8 cellular contexts compared by ENCODE assay signal in genomic region chr7:105014725-105015630, GRCh38.
DNase-seq lines count a peak whose midpoint lies in the region; ATAC-seq lines count a peak whose summit lies in the region.

No MANE protein-coding gene starts in this region.

- H3K4me3 ChIP-seq in mucosa of rectum (ENCODE audit: low read length in 2 of 2): peak overlapping the region; percentile 97 to 99

- H3K4me1 ChIP-seq in mucosa of rectum (ENCODE audit: control insufficient read depth in 2 of 2, insufficient read depth in 2 of 2, low read length in 2 of 2): peaks cover 12 to 18% of the 10 kb centered on the region in 2 donors

- ATAC-seq in GM18511 (IDR thresholded peaks at IDR 0.05; ENCODE audit: unreplicated experiment): peak; percentile 11

- peak overlapping the region; percentile 99 for H3K27ac ChIP-seq in epithelial cell of prostate
- H3K27ac ChIP-seq in mucosa of rectum (ENCODE audit: low read depth in 2 of 2, low read length in 2 of 2): peak overlapping the region; percentile 99 to 100

- no peaks in the 10 kb centered on the region for H3K27me3 ChIP-seq in mucosa of rectum (ENCODE audit: control insufficient read depth in 2 of 2, insufficient read depth in 2 of 2, low read length in 2 of 2)

- H3K9ac ChIP-seq in mucosa of rectum (ENCODE audit: low read depth in 1 of 2, low read length in 2 of 2): peak overlapping the region; percentile 100

- no peaks in the 10 kb centered on the region for H3K36me3 ChIP-seq in mucosa of rectum (ENCODE audit: control insufficient read depth in 2 of 2, insufficient read depth in 2 of 2, low read length in 2 of 2)

- DNase-seq in 8988T: peak; percentile 33
- DNase-seq in NCI-H345 (lab: John Stamatoyannopoulos, UW): peak; percentile 38
- peak; percentile 30 for DNase-seq in activated CD8-positive, alpha-beta memory T cell treated with anti-CD3 and anti-CD28 coated beads, Interleukin-2, amount 50 U/mL, for 1 hour (ENCODE audit: extremely low read depth)
- no peak for DNase-seq in epithelial cell of prostate (ENCODE audit: low read depth, low spot score)
- DNase-seq in stimulated activated naive CD4-positive, alpha-beta T cell (lab: John Stamatoyannopoulos, UW): peak; percentile 7 to 59 (median 49)
- DNase-seq in NCI-H774 (lab: John Stamatoyannopoulos, UW): no peak

- no peaks in the 10 kb centered on the region for H3K9me3 ChIP-seq in mucosa of rectum (ENCODE audit: control insufficient read depth in 2 of 2, low read length in 2 of 2)

Comparison
In these comparisons a context has a peak if more than half of its experiments do, and no peak if none do; other contexts are left out.
1. DNase-seq: peak in 8988T (single experiment), NCI-H345 (single experiment), activated CD8-positive, alpha-beta memory T cell treated with anti-CD3 and anti-CD28 coated beads, Interleukin-2, amount 50 U/mL, for 1 hour (single experiment) and stimulated activated naive CD4-positive, alpha-beta T cell (6 of 6); none in epithelial cell of prostate (single experiment) and NCI-H774 (single experiment).